ENCODE assay signal across 8 cellular contexts in the genomic region with DNA sequence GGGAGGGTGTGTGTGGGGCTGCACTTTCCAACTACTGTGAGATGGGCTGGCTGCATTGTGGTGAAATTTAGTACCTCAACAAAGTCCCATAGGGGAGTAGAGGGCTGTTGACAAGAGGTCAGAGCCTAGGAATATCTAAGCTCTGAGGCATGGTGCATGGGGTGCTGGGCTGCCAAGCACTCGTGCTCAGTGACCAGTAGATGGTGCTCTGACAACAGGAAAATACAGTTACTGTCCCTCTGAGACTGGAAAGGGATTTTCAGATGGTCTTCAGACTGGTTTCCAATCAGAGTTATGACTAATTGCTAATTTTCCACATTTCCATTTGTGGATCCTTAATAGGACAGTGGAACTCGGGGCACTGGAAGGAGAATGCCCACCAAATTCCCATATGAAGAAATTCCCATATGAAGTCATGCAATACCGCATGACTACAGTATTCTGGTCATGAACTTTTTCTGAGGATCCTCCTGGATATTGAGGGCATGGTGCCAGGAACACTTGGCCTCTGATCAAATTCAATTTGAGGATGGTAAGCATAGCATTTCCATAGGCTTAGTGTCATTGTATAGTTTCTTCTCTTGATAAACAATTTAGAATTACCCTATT. TPM values are rescaled to one million over a fixed set of nuclear protein-coding genes. Genes with fewer than 3 reads are reported as not detected.
DNase-seq lines count a peak whose midpoint lies in the region; ATAC-seq and TF ChIP-seq lines count a peak whose summit lies in the region.

No MANE protein-coding gene starts in this region.

- no peak overlapping the region for H3K4me3 ChIP-seq in HL-60 (replicated peaks; ENCODE audit: insufficient read depth, low read length)
- H3K4me3 ChIP-seq in adipocyte (ENCODE audit: low read length): no peak overlapping the region
- no peak overlapping the region for H3K4me3 ChIP-seq in left ventricle myocardium inferior

- H3K27ac ChIP-seq in HL-60 (replicated peaks) (no peak overlapping the region), left ventricle myocardium inferior (replicated peaks) (no peak overlapping the region)

- peak; percentile 89 for TF ChIP-seq CTCF in HL-60 (IDR thresholded peaks at IDR 0.05; ENCODE audit: insufficient read depth, low read length)
- peak; percentile 85 for TF ChIP-seq CTCF in left ventricle myocardium inferior (IDR thresholded peaks at IDR 0.05; ENCODE audit: borderline replicate concordance)

- H3K36me3 ChIP-seq in adipocyte (ENCODE audit: control insufficient read depth, insufficient read depth, low read length, severe bottlenecking): no peaks in the 10 kb centered on the region
- no peaks in the 10 kb centered on the region for H3K36me3 ChIP-seq in left ventricle myocardium inferior

- H3K27me3 ChIP-seq in HL-60 (ENCODE audit: insufficient read depth, poor library complexity, severe bottlenecking) (peaks cover 17% of the 10 kb centered on the region), adipocyte (replicated peaks; ENCODE audit: control insufficient read depth, insufficient read depth, low read length) (peaks cover 91% of the 10 kb centered on the region), left ventricle myocardium inferior (ENCODE audit: low read depth) (peaks cover 91% of the 10 kb centered on the region)

- intact Hi-C loops in left ventricle myocardium inferior (cut with micrococcal nuclease): no loop called here

- H3K9ac ChIP-seq in adipocyte (ENCODE audit: low read length): no peak overlapping the region

- no peaks in the 10 kb centered on the region for H3K9me3 ChIP-seq in adipocyte (ENCODE audit: control insufficient read depth, low read length)
- H3K9me3 ChIP-seq in left ventricle myocardium inferior (replicated peaks): no peaks in the 10 kb centered on the region

- DNase-seq in DMS114 treated with DMSO at 0.1 percent for 48 hours (lab: John Stamatoyannopoulos, UW; ENCODE audit: unreplicated experiment): peak; percentile 42
- DNase-seq in GM19240 (ENCODE audit: insufficient read length, low spot score): peak; percentile 41
- DNase-seq in HL-60 (ENCODE audit: low read depth in 1 of 2, low spot score in 1 of 2): peak; percentile 45 to 51
- DNase-seq in NCI-H748 treated with DMSO at 0.1 percent for 48 hours (lab: John Stamatoyannopoulos, UW): peak; percentile 18
- DNase-seq in adipocyte (ENCODE audit: low read depth): peak; percentile 79
- DNase-seq in left ventricle myocardium inferior: no peak
- DNase-seq in retina: peak; percentile 74

- ATAC-seq in GM21825 (IDR thresholded peaks at IDR 0.05; ENCODE audit: unreplicated experiment): no peak

- peaks cover 4% of the 10 kb centered on the region for H3K4me1 ChIP-seq in adipocyte (ENCODE audit: control insufficient read depth, insufficient read depth, low read length)
- H3K4me1 ChIP-seq in left ventricle myocardium inferior: peaks cover 16% of the 10 kb centered on the region

RNA-seq across cellular contexts. Expression of a gene that starts 4.1 kb away (rescaled TPM):
- 0.88 TPM for total RNA-seq in left ventricle myocardium inferior
